1 cellular context compared by ENCODE assay signal in genomic region chr12:19482551-19483109, GRCh38.
A peak's percentile ranks its signal among the peaks of the same experiment; 100 is the strongest.
TF ChIP-seq lines count a peak whose summit lies in the region.

No MANE protein-coding gene starts in this region.

TF ChIP-seq in GM12878, 131 proteins besides CTCF, POLR2A, EP300 and RAD21 (continued from another document and continues in another):
- TF ChIP-seq, protein P1, sequence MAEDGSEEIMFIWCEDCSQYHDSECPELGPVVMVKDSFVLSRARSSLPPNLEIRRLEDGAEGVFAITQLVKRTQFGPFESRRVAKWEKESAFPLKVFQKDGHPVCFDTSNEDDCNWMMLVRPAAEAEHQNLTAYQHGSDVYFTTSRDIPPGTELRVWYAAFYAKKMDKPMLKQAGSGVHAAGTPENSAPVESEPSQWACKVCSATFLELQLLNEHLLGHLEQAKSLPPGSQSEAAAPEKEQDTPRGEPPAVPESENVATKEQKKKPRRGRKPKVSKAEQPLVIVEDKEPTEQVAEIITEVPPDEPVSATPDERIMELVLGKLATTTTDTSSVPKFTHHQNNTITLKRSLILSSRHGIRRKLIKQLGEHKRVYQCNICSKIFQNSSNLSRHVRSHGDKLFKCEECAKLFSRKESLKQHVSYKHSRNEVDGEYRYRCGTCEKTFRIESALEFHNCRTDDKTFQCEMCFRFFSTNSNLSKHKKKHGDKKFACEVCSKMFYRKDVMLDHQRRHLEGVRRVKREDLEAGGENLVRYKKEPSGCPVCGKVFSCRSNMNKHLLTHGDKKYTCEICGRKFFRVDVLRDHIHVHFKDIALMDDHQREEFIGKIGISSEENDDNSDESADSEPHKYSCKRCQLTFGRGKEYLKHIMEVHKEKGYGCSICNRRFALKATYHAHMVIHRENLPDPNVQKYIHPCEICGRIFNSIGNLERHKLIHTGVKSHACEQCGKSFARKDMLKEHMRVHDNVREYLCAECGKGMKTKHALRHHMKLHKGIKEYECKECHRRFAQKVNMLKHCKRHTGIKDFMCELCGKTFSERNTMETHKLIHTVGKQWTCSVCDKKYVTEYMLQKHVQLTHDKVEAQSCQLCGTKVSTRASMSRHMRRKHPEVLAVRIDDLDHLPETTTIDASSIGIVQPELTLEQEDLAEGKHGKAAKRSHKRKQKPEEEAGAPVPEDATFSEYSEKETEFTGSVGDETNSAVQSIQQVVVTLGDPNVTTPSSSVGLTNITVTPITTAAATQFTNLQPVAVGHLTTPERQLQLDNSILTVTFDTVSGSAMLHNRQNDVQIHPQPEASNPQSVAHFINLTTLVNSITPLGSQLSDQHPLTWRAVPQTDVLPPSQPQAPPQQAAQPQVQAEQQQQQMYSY (CRISPR knock-in tag; IDR thresholded peaks at IDR 0.05): no peak
- no peak for TF ChIP-seq ZBTB4 (CRISPR knock-in tag; IDR thresholded peaks at IDR 0.05)
- no peak for TF ChIP-seq KLF5 (IDR thresholded peaks at IDR 0.05; ENCODE audit: partially characterized antibody)
- TF ChIP-seq IRF5 (IDR thresholded peaks at IDR 0.05; ENCODE audit: borderline replicate concordance): no peak
- TF ChIP-seq RUNX3 (IDR thresholded peaks at IDR 0.05; ENCODE audit: low read length): peak; percentile 73
- TF ChIP-seq LARP7 (IDR thresholded peaks at IDR 0.05): no peak
- TF ChIP-seq SUZ12 (IDR thresholded peaks at IDR 0.05; ENCODE audit: unreplicated experiment): no peak
- TF ChIP-seq SREBF2 (IDR thresholded peaks at IDR 0.05; ENCODE audit: low read length): no peak
- peak; percentile 48; the same call in 1 of the 2 replicates for TF ChIP-seq PAX5 (IDR thresholded peaks at IDR 0.05; ENCODE audit: borderline replicate concordance, low read depth, low read length)
- peak; percentile 75; the same call in 1 of the 2 replicates for TF ChIP-seq IRF4 (IDR thresholded peaks at IDR 0.05; ENCODE audit: low read depth, low read length)
- TF ChIP-seq ATF7 (IDR thresholded peaks at IDR 0.05; ENCODE audit: low read depth): no peak; the same call in 1 of the 2 replicates
- TF ChIP-seq TBL1XR1 (IDR thresholded peaks at IDR 0.05; ENCODE audit: low read depth, low read length): no peak; the same call in 1 of the 2 replicates
- TF ChIP-seq POLR2AphosphoS2 (IDR thresholded peaks at IDR 0.05; ENCODE audit: low read depth, low read length): no peak
- TF ChIP-seq E2F8 (IDR thresholded peaks at IDR 0.05; ENCODE audit: low read depth, partially characterized antibody): no peak
- no peak for TF ChIP-seq PBX3 (IDR thresholded peaks at IDR 0.05; ENCODE audit: insufficient replicate concordance, low read depth, low read length)
- no peak for TF ChIP-seq MEF2A (IDR thresholded peaks at IDR 0.05; ENCODE audit: insufficient read depth, low read depth, low read length)
- TF ChIP-seq SMARCA5 (IDR thresholded peaks at IDR 0.05): no peak
- TF ChIP-seq DPF2 (IDR thresholded peaks at IDR 0.05): no peak
- TF ChIP-seq YBX1 (IDR thresholded peaks at IDR 0.05): no peak
- TF ChIP-seq BCL11A (IDR thresholded peaks at IDR 0.05; ENCODE audit: low read depth, low read length): 0 out of 2 replicates have a peak, but pooled peaks have one; percentile 45
- peak; percentile 20; the same call in 1 of the 2 replicates for TF ChIP-seq ZNF24 (IDR thresholded peaks at IDR 0.05)
- no peak for TF ChIP-seq BMI1 (IDR thresholded peaks at IDR 0.05; ENCODE audit: borderline replicate concordance)
- TF ChIP-seq, protein P2, sequence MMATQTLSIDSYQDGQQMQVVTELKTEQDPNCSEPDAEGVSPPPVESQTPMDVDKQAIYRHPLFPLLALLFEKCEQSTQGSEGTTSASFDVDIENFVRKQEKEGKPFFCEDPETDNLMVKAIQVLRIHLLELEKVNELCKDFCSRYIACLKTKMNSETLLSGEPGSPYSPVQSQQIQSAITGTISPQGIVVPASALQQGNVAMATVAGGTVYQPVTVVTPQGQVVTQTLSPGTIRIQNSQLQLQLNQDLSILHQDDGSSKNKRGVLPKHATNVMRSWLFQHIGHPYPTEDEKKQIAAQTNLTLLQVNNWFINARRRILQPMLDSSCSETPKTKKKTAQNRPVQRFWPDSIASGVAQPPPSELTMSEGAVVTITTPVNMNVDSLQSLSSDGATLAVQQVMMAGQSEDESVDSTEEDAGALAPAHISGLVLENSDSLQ (IDR thresholded peaks at IDR 0.05): no peak
- no peak for TF ChIP-seq BCLAF1 (IDR thresholded peaks at IDR 0.05)
- TF ChIP-seq HDAC6 (IDR thresholded peaks at IDR 0.05; ENCODE audit: unreplicated experiment): no peak
- no peak for TF ChIP-seq IRF3 (IDR thresholded peaks at IDR 0.05)
- TF ChIP-seq NFYA (IDR thresholded peaks at IDR 0.05; ENCODE audit: borderline replicate concordance, low read depth, low read length): no peak
- no peak for TF ChIP-seq CBFB (IDR thresholded peaks at IDR 0.05; ENCODE audit: low read depth)
- no peak for TF ChIP-seq MLLT1 (IDR thresholded peaks at IDR 0.05)
- TF ChIP-seq STAT1 (conservative IDR thresholded peaks at IDR 0.05): no peak
- TF ChIP-seq CHD2 (IDR thresholded peaks at IDR 0.05; ENCODE audit: borderline replicate concordance, low read depth, low read length): no peak
- TF ChIP-seq SKIL (IDR thresholded peaks at IDR 0.05; ENCODE audit: low read depth, poor library complexity, severe bottlenecking): peak; percentile 47
- TF ChIP-seq BCL3 (IDR thresholded peaks at IDR 0.05; ENCODE audit: borderline replicate concordance, insufficient read depth, low read depth, low read length, poor library complexity, severe bottlenecking): peak; percentile 21
